24 cellular contexts compared by ENCODE assay signal in genomic region chr12:120364487-120364886, GRCh38. TPM values are rescaled to one million over a fixed set of nuclear protein-coding genes. Genes with fewer than 3 reads are reported as not detected.
DNase-seq lines count a peak whose midpoint lies in the region; ATAC-seq and TF ChIP-seq lines count a peak whose summit lies in the region.
"Had no signal": no experiment of that assay in that cellular context is flagged by ENCODE, and none has a peak within 500 bp of the region (broad histone marks: within the 10 kb centered on the region; RNA-seq: fewer than 3 reads in every experiment).

No MANE protein-coding gene starts in this region.

- peaks cover 60% of the 10 kb centered on the region for H3K36me3 Mint-ChIP-seq in endodermal cell (ENCODE audit: low read depth)
- H3K36me3 Mint-ChIP-seq in nephron progenitor cell (ENCODE audit: low read depth) = peaks cover 44% of the 10 kb centered on the region
- H3K36me3 Mint-ChIP-seq: CD8-positive, alpha-beta T cell had no signal

- H3K9me3 ChIP-seq in endodermal cell (ENCODE audit: control insufficient read depth, low read length) (no peaks in the 10 kb centered on the region), transverse colon (no peaks in the 10 kb centered on the region)
- H3K9me3 ChIP-seq: BLaER1 treated with 17β-estradiol and CSF1 and Interleukin-3, amounts not matched to agents 10 nM and 100 nM had no signal

- WGBS in endodermal cell (ENCODE audit: insufficient coverage in 1 of 2, insufficient read length in 1 of 2), 2 experiments = 89 to 94% methylated on average over 2 to 3 of the region's 6 CpGs
- WGBS in transverse colon (ENCODE audit: low coverage in 1 of 2), 2 donors = 62% methylated on average over 6 of the region's 6 CpGs; no CpG with 5 or more reads in 1 of the 2 donors

- ATAC-seq in HG03196 (IDR thresholded peaks at IDR 0.05; ENCODE audit: unreplicated experiment) = no peak
- ATAC-seq: CD8-positive, alpha-beta T cell had no signal

- H3K27me3 Mint-ChIP-seq in endodermal cell (ENCODE audit: insufficient read depth) = no peaks in the 10 kb centered on the region
- H3K27me3 Mint-ChIP-seq in nephron progenitor cell (ENCODE audit: low read depth, poor library complexity) = no peaks in the 10 kb centered on the region

- H3K27me3 ChIP-seq in endodermal cell (ENCODE audit: control insufficient read depth, insufficient read depth, low read length, poor library complexity, severe bottlenecking) (no peaks in the 10 kb centered on the region), transverse colon (peaks cover 17% of the 10 kb centered on the region)

- peak overlapping the region; percentile 100 for H3K27ac ChIP-seq in endodermal cell (ENCODE audit: low read depth, low read length)
- H3K27ac ChIP-seq in transverse colon = peak overlapping the region; percentile 51 to 71 (median 62)
- H3K27ac ChIP-seq: 22Rv1; BLaER1 treated with 17β-estradiol and CSF1 and Interleukin-3, amounts not matched to agents 10 nM and 100 nM; RWPE1 had no signal

- intact Hi-C loops in transverse colon (cut with DNase I; ENCODE audit: low total_unique reads) = no loop called here

- no peak overlapping the region for H3K4me3 Mint-ChIP-seq in endodermal cell
- peak overlapping the region; percentile 3 for H3K4me3 Mint-ChIP-seq in nephron progenitor cell
- H3K4me3 Mint-ChIP-seq: CD8-positive, alpha-beta T cell; HFFc6 had no signal

- DNase-seq in NCI-H82 (lab: John Stamatoyannopoulos, UW) (peak; percentile 45), NCI-H82 treated with DMSO at 0.1 percent for 48 hours (lab: John Stamatoyannopoulos, UW; ENCODE audit: unreplicated experiment) (no peak), endodermal cell (no peak), nephron progenitor cell (no peak), transverse colon (peak; percentile 24), NK-92 (lab: John Stamatoyannopoulos, UW; ENCODE audit: unreplicated experiment) (no peak), DMS79 (lab: John Stamatoyannopoulos, UW) (no peak)
- DNase-seq: CD8-positive, alpha-beta T cell; H7; HFFc6; KG1; NCI-H1092 treated with DMSO at 0.1 percent for 48 hours; NCI-H1436 treated with DMSO at 0.1 percent for 48 hours; NCI-H1930; NCI-H69; NK-92 treated with Interleukin-12 subunit alpha and Interleukin-12 subunit beta, amount 100 ng/mL, for 24 hours; SIG-M5 had no signal

- H3K4me3 ChIP-seq in endodermal cell (ENCODE audit: low read length) (no peak overlapping the region), transverse colon (no peak overlapping the region)
- H3K4me3 ChIP-seq: BLaER1 treated with 17β-estradiol and CSF1 and Interleukin-3, amounts not matched to agents 10 nM and 100 nM had no signal

- no peak for TF ChIP-seq POLR2A in transverse colon (IDR thresholded peaks at IDR 0.05)

- H3K9me3 Mint-ChIP-seq in endodermal cell = no peaks in the 10 kb centered on the region
- H3K9me3 Mint-ChIP-seq in nephron progenitor cell = no peaks in the 10 kb centered on the region
- H3K9me3 Mint-ChIP-seq: CD8-positive, alpha-beta T cell; HFFc6 had no signal

- no peak for TF ChIP-seq EP300 in transverse colon (IDR thresholded peaks at IDR 0.05; ENCODE audit: low read depth)

- H3K27ac Mint-ChIP-seq in endodermal cell (peak overlapping the region; percentile 52), nephron progenitor cell (peak overlapping the region; percentile 70)
- H3K27ac Mint-ChIP-seq: CD8-positive, alpha-beta T cell; HFFc6 had no signal

- H3K4me1 ChIP-seq in endodermal cell (ENCODE audit: control insufficient read depth, insufficient read depth, low read length) = peaks cover 35% of the 10 kb centered on the region
- peaks cover 4 to 61% (median 33%) of the 10 kb centered on the region in 4 donors for H3K4me1 ChIP-seq in transverse colon

- in situ Hi-C loops in transverse colon (cut with MboI; ENCODE audit: low pct_ligation_motif_present in 1 of 4, low pct_unique_long_range_greater_than_20kb in 1 of 4, low sequenced_read_pairs in 3 of 4) = no loop called here

- no peak overlapping the region for H3K9ac ChIP-seq in endodermal cell (ENCODE audit: extremely low read depth, low read length, poor library complexity, severe bottlenecking)
- H3K9ac ChIP-seq: BLaER1 treated with 17β-estradiol and CSF1 and Interleukin-3, amounts not matched to agents 10 nM and 100 nM had no signal

- H3K4me1 Mint-ChIP-seq in endodermal cell (peaks cover 69% of the 10 kb centered on the region), nephron progenitor cell (peaks cover 81% of the 10 kb centered on the region)

- TF ChIP-seq CTCF in endodermal cell (conservative IDR thresholded peaks at IDR 0.05) = no peak
- no peak for TF ChIP-seq CTCF in nephron progenitor cell (IDR thresholded peaks at IDR 0.05)
- no peak for TF ChIP-seq CTCF in transverse colon (IDR thresholded peaks at IDR 0.05)

- H3K36me3 ChIP-seq in endodermal cell (ENCODE audit: control insufficient read depth, insufficient read depth, low read length) = peaks cover 65% of the 10 kb centered on the region
- H3K36me3 ChIP-seq in transverse colon = no peaks in the 10 kb centered on the region
- H3K36me3 ChIP-seq: BLaER1 treated with 17β-estradiol and CSF1 and Interleukin-3, amounts not matched to agents 10 nM and 100 nM had no signal

RNA-seq across cellular contexts. Expression of gene MSI1, which starts 4.5 kb away (rescaled TPM):
- total RNA-seq in endodermal cell (100 to 1,000 TPM in 1 of 2 donors, 10 to 100 TPM in 1; 92.8 to 105 TPM), transverse colon (1 to 10 TPM in 1 of 4 donors, under 1 TPM in 1, not detected in 2; 0.82 to 7.5 TPM)
- 123 TPM for polyA plus RNA-seq in endodermal cell (2013, experiment 1 of 2)
- 104 TPM for polyA plus RNA-seq in endodermal cell (2013, experiment 2 of 2)
- total RNA-seq: CD8-positive, alpha-beta T cell; HFFc6 had no signal

RNA-seq across cellular contexts. Expression of gene PLA2G1B, which starts 36.9 kb away (rescaled TPM):
- not detected for total RNA-seq in endodermal cell
- polyA plus RNA-seq in endodermal cell (2013, experiment 1 of 2) = not detected
- polyA plus RNA-seq in endodermal cell (2013, experiment 2 of 2) = not detected
- total RNA-seq in transverse colon = not detected
- total RNA-seq: CD8-positive, alpha-beta T cell; G401; H7; HFFc6; HT1080; NCI-H460 had no signal

Comparison
In these comparisons a context has a peak if more than half of its experiments do, and no peak if none do; other contexts are left out.
1. DNase-seq: peak in NCI-H82 (single experiment) and transverse colon (single experiment); none in NCI-H82 treated with DMSO at 0.1 percent for 48 hours (single experiment), endodermal cell (single experiment), nephron progenitor cell (single experiment), NK-92 (single experiment) and DMS79 (single experiment).
2. RNA of gene MSI1, which starts 4.5 kb away (total RNA-seq): 92.8 to 105 TPM in endodermal cell; 0.82 to 7.5 TPM in transverse colon; every median in the first group is over 10 times any median in the second.